In the genomic region with DNA sequence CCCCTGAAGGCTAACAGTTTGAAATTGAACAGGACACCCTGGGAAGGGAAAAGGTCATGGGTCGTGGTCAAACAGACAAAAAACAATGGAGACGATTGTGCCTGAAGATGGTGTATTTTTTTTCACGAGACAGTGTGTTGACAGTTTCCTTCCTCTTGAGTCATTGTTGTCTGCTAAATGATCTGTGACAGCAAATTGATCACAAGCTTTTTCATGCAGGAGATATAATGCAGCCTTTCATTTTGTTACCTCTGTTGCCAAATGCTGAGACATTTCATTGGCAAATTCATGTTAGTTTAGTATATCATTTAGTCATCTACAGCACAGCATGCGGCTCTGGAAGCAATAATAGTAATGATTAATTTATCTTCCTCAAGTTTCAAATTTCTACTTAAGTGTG, we compare ENCODE assay signal across 19 cellular contexts. TPM values are rescaled to one million over a fixed set of nuclear protein-coding genes. Genes with fewer than 3 reads are reported as not detected.
A peak's percentile ranks its signal among the peaks of the same experiment; 100 is the strongest.
DNase-seq lines count a peak whose midpoint lies in the region; ATAC-seq and TF ChIP-seq lines count a peak whose summit lies in the region.
"Had no signal": no experiment of that assay in that cellular context is flagged by ENCODE, and none has a peak within 500 bp of the region (broad histone marks: within the 10 kb centered on the region; RNA-seq: fewer than 3 reads in every experiment).

No MANE protein-coding gene starts in this region.

- intact Hi-C loops in spleen (cut with DNase I; ENCODE audit: low total_unique reads) (no loop called here), Caco-2 (cut with micrococcal nuclease; ENCODE audit: unreplicated experiment) (no loop called here)

- H3K36me3 ChIP-seq in spleen (no peaks in the 10 kb centered on the region), Caco-2 (ENCODE audit: control insufficient read depth, insufficient read depth, low read length) (no peaks in the 10 kb centered on the region)
- H3K36me3 ChIP-seq: esophagus muscularis mucosa had no signal

- no peaks in the 10 kb centered on the region for H3K4me1 Mint-ChIP-seq in Caco-2 (ENCODE audit: low read depth, unreplicated experiment)

- POLR2A ChIA-PET in Caco-2 (lab: Charles Lee) = no interaction called here

- TF ChIP-seq CTCF in fibroblast of pulmonary artery (IDR thresholded peaks at IDR 0.05; ENCODE audit: low read length, missing control alignments) (no peak), spleen (IDR thresholded peaks at IDR 0.05 in 8 of 11, conservative IDR thresholded peaks at IDR 0.05 in 3 of 11) (no peak), Caco-2 (IDR thresholded peaks at IDR 0.05; ENCODE audit: insufficient read depth in 1 of 2, low read depth in 1 of 2, low read length in 1 of 2, severe bottlenecking in 1 of 2, unreplicated experiment in 1 of 2) (no peak)

- no peak for TF ChIP-seq POLR2A in spleen (IDR thresholded peaks at IDR 0.05)

- H3K27ac Mint-ChIP-seq in Caco-2 (ENCODE audit: unreplicated experiment) = no peak overlapping the region
- H3K27ac Mint-ChIP-seq: activated CD4-positive, alpha-beta memory T cell treated with anti-CD3 and anti-CD28 coated beads for 36 hours; activated T-helper 1 cell treated with anti-CD3 and anti-CD28 coated beads, Interleukin-12 subunit alpha, Interleukin-12 subunit beta, Interleukin-2, Interleukin-4 antibody, amounts not matched to agents 30 ng/mL and 10 ng/mL and 1 ng/mL, durations not matched to agents 14 hours and 24 hours and 36 hours had no signal

- H3K9me3 ChIP-seq in spleen (no peaks in the 10 kb centered on the region), Caco-2 (no peaks in the 10 kb centered on the region)
- H3K9me3 ChIP-seq: esophagus muscularis mucosa had no signal

- no peak overlapping the region for H3K4me3 Mint-ChIP-seq in Caco-2 (ENCODE audit: unreplicated experiment)
- H3K4me3 Mint-ChIP-seq: activated CD4-positive, alpha-beta memory T cell treated with anti-CD3 and anti-CD28 coated beads for 36 hours; activated T-helper 1 cell treated with anti-CD3 and anti-CD28 coated beads, Interleukin-12 subunit alpha, Interleukin-12 subunit beta, Interleukin-2, Interleukin-4 antibody, amounts not matched to agents 30 ng/mL and 10 ng/mL and 1 ng/mL, durations not matched to agents 14 hours and 24 hours and 36 hours had no signal

- 27 to 48% (median 36%) methylated on average over 4 of the region's 4 CpGs for WGBS in spleen, 5 donors

- H3K4me1 ChIP-seq in spleen (peaks cover 0 to 9% (median 0%) of the 10 kb centered on the region in 6 donors), Caco-2 (no peaks in the 10 kb centered on the region)
- H3K4me1 ChIP-seq: esophagus muscularis mucosa had no signal

- no TSS peak for BruUV-seq in Caco-2 (replicated peaks; lab: Mats Ljungman, UMichigan)

- CTCF ChIA-PET in Caco-2 (lab: Charles Lee) = no interaction called here

- H3K36me3 Mint-ChIP-seq in Caco-2 (ENCODE audit: insufficient read depth, unreplicated experiment) = no peaks in the 10 kb centered on the region
- H3K36me3 Mint-ChIP-seq: activated CD4-positive, alpha-beta memory T cell treated with anti-CD3 and anti-CD28 coated beads for 36 hours had no signal

- H3K27ac ChIP-seq in spleen = no peak overlapping the region
- H3K27ac ChIP-seq: esophagus muscularis mucosa had no signal

- no peaks in the 10 kb centered on the region for H3K27me3 ChIP-seq in spleen (replicated peaks in 1 of 7)
- H3K27me3 ChIP-seq in Caco-2 (replicated peaks; ENCODE audit: control insufficient read depth, insufficient read depth, low read length) = no peaks in the 10 kb centered on the region
- H3K27me3 ChIP-seq: esophagus muscularis mucosa had no signal

- no peak for ATAC-seq in GM21367 (IDR thresholded peaks at IDR 0.05; ENCODE audit: unreplicated experiment)

- H3K27me3 Mint-ChIP-seq in Caco-2 (ENCODE audit: insufficient read depth, unreplicated experiment) = no peaks in the 10 kb centered on the region

- H3K4me3 ChIP-seq in fibroblast of pulmonary artery (replicated peaks; ENCODE audit: low read depth, low read length) (no peak overlapping the region), spleen (no peak overlapping the region), Caco-2 (ENCODE audit: low read depth, low read length) (no peak overlapping the region)
- H3K4me3 ChIP-seq: esophagus muscularis mucosa had no signal

- no peaks in the 10 kb centered on the region for H3K9me3 Mint-ChIP-seq in Caco-2 (ENCODE audit: unreplicated experiment)
- H3K9me3 Mint-ChIP-seq: activated CD4-positive, alpha-beta memory T cell treated with anti-CD3 and anti-CD28 coated beads for 36 hours; activated T-helper 1 cell treated with anti-CD3 and anti-CD28 coated beads, Interleukin-12 subunit alpha, Interleukin-12 subunit beta, Interleukin-2, Interleukin-4 antibody, amounts not matched to agents 30 ng/mL and 10 ng/mL and 1 ng/mL, durations not matched to agents 14 hours and 24 hours and 36 hours had no signal

- peak; percentile 86 for DNase-seq in DMS153 (lab: John Stamatoyannopoulos, UW)
- peak; percentile 25 for DNase-seq in NCI-H1417 treated with DMSO at 0.1 percent for 48 hours (lab: John Stamatoyannopoulos, UW)
- peak; percentile 81 for DNase-seq in NCI-H748 treated with DMSO at 0.1 percent for 48 hours (lab: John Stamatoyannopoulos, UW)
- DNase-seq in fibroblast of pulmonary artery (ENCODE audit: low read depth) = peak; percentile 27
- DNase-seq in cerebellum (ENCODE audit: low spot score) = no peak
- DNase-seq in spleen = no peak
- no peak for DNase-seq in Caco-2
- DNase-seq: activated CD4-positive, alpha-beta memory T cell treated with anti-CD3 and anti-CD28 coated beads for 36 hours; AML-193; amniotic stem cell; hippocampal formation; SIG-M5; stimulated activated CD4-positive, alpha-beta T cell treated with anti-CD3 and anti-CD28 coated beads, Interleukin-15, amount 100 ng/mL, for 24 hours had no signal

RNA-seq across cellular contexts. Expression of a gene that starts 27.7 kb away (rescaled TPM):
- total RNA-seq in cerebellum (not detected), spleen (not detected), Caco-2 (2022) (not detected in 2 replicates)
- not detected for polyA plus RNA-seq in spleen
- total RNA-seq: activated CD4-positive, alpha-beta memory T cell treated with anti-CD3 and anti-CD28 coated beads for 36 hours; activated T-helper 1 cell treated with anti-CD3 and anti-CD28 coated beads, Interleukin-12 subunit alpha, Interleukin-12 subunit beta, Interleukin-2, Interleukin-4 antibody, amounts not matched to agents 30 ng/mL and 10 ng/mL and 1 ng/mL, durations not matched to agents 14 hours and 24 hours and 36 hours; esophagus muscularis mucosa; HT-29; posterior vena cava had no signal
- polyA plus RNA-seq: thymus had no signal

Comparison
In these comparisons a context has a peak if more than half of its experiments do, and no peak if none do; other contexts are left out.
1. DNase-seq: peak in DMS153 (single experiment), NCI-H1417 treated with DMSO at 0.1 percent for 48 hours (single experiment), NCI-H748 treated with DMSO at 0.1 percent for 48 hours (single experiment) and fibroblast of pulmonary artery (single experiment); none in cerebellum (single experiment), spleen (single experiment) and Caco-2 (0 of 2).